In genomic region chr9:112793213-112793810, GRCh38 we compare ENCODE assay signal across 9 cellular contexts. TPM values are rescaled to one million over a fixed set of nuclear protein-coding genes. Genes with fewer than 3 reads are reported as not detected.
A peak's percentile ranks its signal among the peaks of the same experiment; 100 is the strongest.
DNase-seq lines count a peak whose midpoint lies in the region; ATAC-seq lines count a peak whose summit lies in the region.
"Had no signal": no experiment of that assay in that cellular context is flagged by ENCODE, and none has a peak within 500 bp of the region (broad histone marks: within the 10 kb centered on the region; RNA-seq: fewer than 3 reads in every experiment).

No MANE protein-coding gene starts in this region.

- H3K27me3 ChIP-seq in right cardiac atrium (ENCODE audit: control insufficient read depth, insufficient read depth): no peaks in the 10 kb centered on the region

- 71% methylated on average over 5 of the region's 5 CpGs for WGBS in right cardiac atrium

- peaks cover 6% of the 10 kb centered on the region for H3K4me1 ChIP-seq in right cardiac atrium (ENCODE audit: control insufficient read depth, insufficient read depth, low read length)

- H3K27ac Mint-ChIP-seq in T-cell: no peak overlapping the region
- H3K27ac Mint-ChIP-seq: activated naive CD8-positive, alpha-beta T cell had no signal

- intact Hi-C loops in right cardiac atrium (cut with DNase I): no loop called here

- H3K36me3 Mint-ChIP-seq in T-cell: no peaks in the 10 kb centered on the region
- H3K36me3 Mint-ChIP-seq: activated naive CD8-positive, alpha-beta T cell had no signal

- H3K9me3 Mint-ChIP-seq in T-cell: no peaks in the 10 kb centered on the region

- no peaks in the 10 kb centered on the region for H3K9me3 ChIP-seq in right cardiac atrium (ENCODE audit: control insufficient read depth, low read length)

- peaks cover 14 to 16% (median 15%) of the 10 kb centered on the region in 3 donors for H3K4me1 Mint-ChIP-seq in T-cell

- no peaks in the 10 kb centered on the region for H3K27me3 Mint-ChIP-seq in T-cell
- H3K27me3 Mint-ChIP-seq: activated naive CD8-positive, alpha-beta T cell had no signal

- CTCF ChIA-PET in T-cell (lab: Charles Lee): interaction anchor here (0.6 to 3.1 kb wide), 14 partner anchors 73 to 1053 kb away, joined by 3 to 26 read pairs (median 4); partner anchors contain the start of gene INIP (in 1 of the 2)

- POLR2A ChIA-PET in T-cell (lab: Charles Lee): no interaction called here

- DNase-seq in COLO829 (ENCODE audit: low spot score): peak; percentile 77
- peak; percentile 76 to 80 for DNase-seq in Kasumi-1 (lab: John Stamatoyannopoulos, UW)
- peak; percentile 58 to 85 (median 78) for DNase-seq in T-cell
- DNase-seq in activated naive CD8-positive, alpha-beta T cell treated with anti-CD3 and anti-CD28 coated beads, Interleukin-2, amount 50 U/mL, for 16 hours (ENCODE audit: low read depth, low spot score): peak; percentile 71
- peak; percentile 53 to 82 (median 82) for DNase-seq in right cardiac atrium
- peak; percentile 68 to 81 (median 71) for DNase-seq in stimulated activated CD4-positive, alpha-beta T cell treated with anti-CD3 and anti-CD28 coated beads, Interleukin-12 subunit alpha, Interleukin-12 subunit beta, amount 100 ng/mL, for 48 hours (ENCODE audit: low read depth in 2 of 3, low spot score in 1 of 3)

- no peak overlapping the region for H3K4me3 ChIP-seq in right cardiac atrium (ENCODE audit: low read length)

- no peak overlapping the region for H3K27ac ChIP-seq in right cardiac atrium (ENCODE audit: low read length)

- peak; percentile 68 for ATAC-seq in GM21360 (IDR thresholded peaks at IDR 0.05; ENCODE audit: unreplicated experiment)
- ATAC-seq in T-cell (replicated peaks in 1 of 4): peak; percentile 81 to 96 (median 93)
- peak; percentile 51 to 73 for ATAC-seq in right cardiac atrium
- no peak for ATAC-seq in GM18502 (IDR thresholded peaks at IDR 0.05; ENCODE audit: poor library complexity, unreplicated experiment)

- no peak overlapping the region for H3K4me3 Mint-ChIP-seq in T-cell
- H3K4me3 Mint-ChIP-seq: activated naive CD8-positive, alpha-beta T cell had no signal

RNA-seq across cellular contexts. Expression of gene SNX30, which starts 42.8 kb away (rescaled TPM):
- 10 to 100 TPM in 3 of 5 donors, 1 to 10 TPM in 2; 8.9 to 11.7 (median 10.0) TPM for total RNA-seq in T-cell
- total RNA-seq in right cardiac atrium: 1 to 10 TPM; 3.9 to 4.7 (median 4.6) TPM
- polyA plus RNA-seq in right cardiac atrium: 1.2 TPM
